ENCODE assay signal across 8 cellular contexts in genomic region chr7:120337308-120337907, GRCh38.
DNase-seq lines count a peak whose midpoint lies in the region; ATAC-seq and TF ChIP-seq lines count a peak whose summit lies in the region.

No MANE protein-coding gene starts in this region.

- no peaks in the 10 kb centered on the region for H3K27me3 Mint-ChIP-seq in natural killer cell (ENCODE audit: low read depth in 2 of 2)

- ATAC-seq in GM21447 (IDR thresholded peaks at IDR 0.05; ENCODE audit: unreplicated experiment) (peak; percentile 47), natural killer cell (no peak), omental fat pad (ENCODE audit: low FRiP score) (no peak)

- TF ChIP-seq CTCF in choroid plexus epithelial cell (conservative IDR thresholded peaks at IDR 0.05; ENCODE audit: low read depth, low read length), result peak; percentile 46
- no peak for TF ChIP-seq CTCF in natural killer cell (IDR thresholded peaks at IDR 0.05)
- TF ChIP-seq CTCF in omental fat pad (IDR thresholded peaks at IDR 0.05), result no peak
- no peak for TF ChIP-seq CTCF in coronary artery (IDR thresholded peaks at IDR 0.05)

- H3K4me3 Mint-ChIP-seq in natural killer cell, result no peak overlapping the region

- no peak overlapping the region for H3K27ac ChIP-seq in coronary artery

- peaks cover 2 to 5% of the 10 kb centered on the region in 2 donors for H3K9me3 Mint-ChIP-seq in natural killer cell

- H3K27ac Mint-ChIP-seq in natural killer cell, result no peak overlapping the region

- H3K4me3 ChIP-seq in choroid plexus epithelial cell (ENCODE audit: low read depth, low read length) (no peak overlapping the region), coronary artery (no peak overlapping the region)

- no peaks in the 10 kb centered on the region for H3K4me1 Mint-ChIP-seq in natural killer cell

- intact Hi-C loops in natural killer cell (cut with micrococcal nuclease), result no loop called here

- H3K36me3 Mint-ChIP-seq in natural killer cell, result no peaks in the 10 kb centered on the region

- DNase-seq in ELR (ENCODE audit: low read depth) (peak; percentile 7), LHCN-M2 (ENCODE audit: low read depth) (peak; percentile 9), choroid plexus epithelial cell (ENCODE audit: low read depth) (peak; percentile 15), natural killer cell (no peak), omental fat pad (ENCODE audit: low spot score) (no peak), KG1 (lab: John Stamatoyannopoulos, UW) (no peak), coronary artery (ENCODE audit: low spot score) (no peak)

Comparison
In these comparisons a context has a peak if more than half of its experiments do, and no peak if none do; other contexts are left out.
1. DNase-seq: peak in ELR (single experiment), LHCN-M2 (single experiment) and choroid plexus epithelial cell (single experiment); none in natural killer cell (single experiment), omental fat pad (single experiment), KG1 (single experiment) and coronary artery (single experiment).